15 cellular contexts compared by ENCODE assay signal in genomic region chr11:64430570-64430969, GRCh38.
DNase-seq lines count a peak whose midpoint lies in the region; ATAC-seq and TF ChIP-seq lines count a peak whose summit lies in the region.
"Had no signal": no experiment of that assay in that cellular context is flagged by ENCODE, and none has a peak within 500 bp of the region (broad histone marks: within the 10 kb centered on the region; RNA-seq: fewer than 3 reads in every experiment).

No MANE protein-coding gene starts in this region.

- no peak overlapping the region for H3K23ac ChIP-seq in mesenchymal stem cell (ENCODE audit: low read length in 2 of 2)

- peak overlapping the region; percentile 33 for H3K27ac Mint-ChIP-seq in activated T-helper 17 cell treated with anti-CD3 and anti-CD28 coated beads, Interleukin-2, amount 50 U/mL, for 72 hours
- no peak overlapping the region for H3K27ac Mint-ChIP-seq in nephron progenitor cell
- H3K27ac Mint-ChIP-seq in stimulated activated effector memory CD8-positive, alpha-beta T cell treated with anti-CD3 and anti-CD28 coated beads, Interleukin-12 subunit alpha, Interleukin-12 subunit beta, amount 100 ng/mL, for 72 hours, result peak overlapping the region; percentile 48
- H3K27ac Mint-ChIP-seq in activated CD4-positive, alpha-beta memory T cell treated with anti-CD3 and anti-CD28 coated beads for 36 hours, result no peak overlapping the region
- H3K27ac Mint-ChIP-seq: CD4-positive, alpha-beta T cell had no signal

- H3K4me2 ChIP-seq in BLaER1, result peak overlapping the region; percentile 57
- H3K4me2 ChIP-seq in mesenchymal stem cell (ENCODE audit: low read length, poor library complexity, severe bottlenecking), result no peak overlapping the region

- TF ChIP-seq CTCF in nephron progenitor cell (IDR thresholded peaks at IDR 0.05), result no peak

- no peaks in the 10 kb centered on the region for H3K79me1 ChIP-seq in mesenchymal stem cell (replicated peaks; ENCODE audit: low read length, poor library complexity, severe bottlenecking)

- H3K27me3 Mint-ChIP-seq in activated T-helper 17 cell treated with anti-CD3 and anti-CD28 coated beads, Interleukin-2, amount 50 U/mL, for 72 hours, result peaks cover 14% of the 10 kb centered on the region
- H3K27me3 Mint-ChIP-seq in nephron progenitor cell (ENCODE audit: low read depth, poor library complexity), result peaks cover 20% of the 10 kb centered on the region
- H3K27me3 Mint-ChIP-seq in activated CD4-positive, alpha-beta memory T cell treated with anti-CD3 and anti-CD28 coated beads for 36 hours, result peaks cover 5% of the 10 kb centered on the region

- no peaks in the 10 kb centered on the region for H3K36me3 Mint-ChIP-seq in activated T-helper 17 cell treated with anti-CD3 and anti-CD28 coated beads, Interleukin-2, amount 50 U/mL, for 72 hours (ENCODE audit: low read depth)
- no peaks in the 10 kb centered on the region for H3K36me3 Mint-ChIP-seq in nephron progenitor cell (ENCODE audit: low read depth)
- H3K36me3 Mint-ChIP-seq in stimulated activated effector memory CD8-positive, alpha-beta T cell treated with anti-CD3 and anti-CD28 coated beads, Interleukin-12 subunit alpha, Interleukin-12 subunit beta, amount 100 ng/mL, for 72 hours, result no peaks in the 10 kb centered on the region
- H3K36me3 Mint-ChIP-seq in activated CD4-positive, alpha-beta memory T cell treated with anti-CD3 and anti-CD28 coated beads for 36 hours, result no peaks in the 10 kb centered on the region

- no peak overlapping the region for H2BK120ac ChIP-seq in mesenchymal stem cell (ENCODE audit: low read depth, low read length)

- 83% methylated on average over 19 of the region's 19 CpGs for WGBS in mesenchymal stem cell

- H3K4ac ChIP-seq in mesenchymal stem cell (ENCODE audit: low read depth in 1 of 2, low read length in 2 of 2), result no peak overlapping the region

- intact Hi-C loops in activated CD4-positive, alpha-beta memory T cell treated with anti-CD3 and anti-CD28 coated beads for 36 hours (cut with micrococcal nuclease), result no loop called here

- H2AFZ ChIP-seq in mesenchymal stem cell (ENCODE audit: low read depth, low read length), result no peak overlapping the region
- H2AFZ ChIP-seq: GM23248 had no signal

- H2BK12ac ChIP-seq in mesenchymal stem cell (ENCODE audit: low read length in 2 of 2), result no peak overlapping the region

- H3K27ac ChIP-seq in BLaER1 (no peak overlapping the region), mesenchymal stem cell (ENCODE audit: low read length, poor library complexity, severe bottlenecking) (no peak overlapping the region)
- H3K27ac ChIP-seq: GM23248 had no signal

- H3K27me3 ChIP-seq in BLaER1 (no peaks in the 10 kb centered on the region), mesenchymal stem cell (ENCODE audit: control insufficient read depth in 1 of 2, insufficient read depth in 1 of 2, low read length in 2 of 2) (peaks cover 47 to 76% of the 10 kb centered on the region in 2 experiments)

- POLR2A ChIA-PET in activated CD4-positive, alpha-beta memory T cell treated with anti-CD3 and anti-CD28 coated beads for 36 hours (lab: Charles Lee), result no interaction called here

- H3K4me3 Mint-ChIP-seq in activated T-helper 17 cell treated with anti-CD3 and anti-CD28 coated beads, Interleukin-2, amount 50 U/mL, for 72 hours, result no peak overlapping the region
- peak overlapping the region; percentile 70 for H3K4me3 Mint-ChIP-seq in nephron progenitor cell
- H3K4me3 Mint-ChIP-seq in stimulated activated effector memory CD8-positive, alpha-beta T cell treated with anti-CD3 and anti-CD28 coated beads, Interleukin-12 subunit alpha, Interleukin-12 subunit beta, amount 100 ng/mL, for 72 hours, result no peak overlapping the region
- H3K4me3 Mint-ChIP-seq in activated CD4-positive, alpha-beta memory T cell treated with anti-CD3 and anti-CD28 coated beads for 36 hours, result no peak overlapping the region
- H3K4me3 Mint-ChIP-seq: CD4-positive, alpha-beta T cell had no signal

- H3K9ac ChIP-seq in BLaER1 (no peak overlapping the region), mesenchymal stem cell (ENCODE audit: low read length) (no peak overlapping the region)
- H3K9ac ChIP-seq: GM23248 had no signal

- DNase-seq in nephron progenitor cell (no peak), foreskin melanocyte (no peak), mesenchymal stem cell (no peak)
- DNase-seq in stimulated activated effector memory CD8-positive, alpha-beta T cell treated with anti-CD3 and anti-CD28 coated beads, Interleukin-12 subunit alpha, Interleukin-12 subunit beta, amount 100 ng/mL, for 72 hours (ENCODE audit: low spot score in 2 of 2), result no peak
- DNase-seq in activated CD4-positive, alpha-beta memory T cell treated with anti-CD3 and anti-CD28 coated beads for 36 hours, result no peak
- DNase-seq: 8988T; AML-193; C1 segment of cervical spinal cord; CD4-positive, alpha-beta T cell; DMS79; GM23248; IMR-90 had no signal

- no peak overlapping the region for H4K91ac ChIP-seq in mesenchymal stem cell (ENCODE audit: low read length)

- no peaks in the 10 kb centered on the region for H3K4me1 Mint-ChIP-seq in activated T-helper 17 cell treated with anti-CD3 and anti-CD28 coated beads, Interleukin-2, amount 50 U/mL, for 72 hours
- peaks cover 35% of the 10 kb centered on the region for H3K4me1 Mint-ChIP-seq in nephron progenitor cell
- H3K4me1 Mint-ChIP-seq in stimulated activated effector memory CD8-positive, alpha-beta T cell treated with anti-CD3 and anti-CD28 coated beads, Interleukin-12 subunit alpha, Interleukin-12 subunit beta, amount 100 ng/mL, for 72 hours, result no peaks in the 10 kb centered on the region
- no peaks in the 10 kb centered on the region for H3K4me1 Mint-ChIP-seq in activated CD4-positive, alpha-beta memory T cell treated with anti-CD3 and anti-CD28 coated beads for 36 hours (ENCODE audit: low read depth)

- H3K4me1 ChIP-seq in BLaER1, result peaks cover 38% of the 10 kb centered on the region
- H3K4me1 ChIP-seq in mesenchymal stem cell (ENCODE audit: control insufficient read depth, insufficient read depth, low read depth, low read length), result peaks cover 4% of the 10 kb centered on the region

- no peak overlapping the region for H2AK5ac ChIP-seq in mesenchymal stem cell (ENCODE audit: low read length, severe bottlenecking)

- H3K4me3 ChIP-seq in BLaER1 (no peak overlapping the region), mesenchymal stem cell (ENCODE audit: insufficient read depth in 1 of 2, low read depth in 1 of 2, low read length in 2 of 2) (no peak overlapping the region)
- H3K4me3 ChIP-seq: GM12878, GM23248 had no signal

- no peak overlapping the region for H2BK15ac ChIP-seq in mesenchymal stem cell (ENCODE audit: low read depth, poor library complexity, severe bottlenecking)

- no peaks in the 10 kb centered on the region for H4K20me1 ChIP-seq in BLaER1

- no peak overlapping the region for H4K8ac ChIP-seq in mesenchymal stem cell (ENCODE audit: low read length)

- CTCF ChIA-PET in activated CD4-positive, alpha-beta memory T cell treated with anti-CD3 and anti-CD28 coated beads for 36 hours (lab: Charles Lee), result no interaction called here

- H3K36me3 ChIP-seq in BLaER1 (no peaks in the 10 kb centered on the region), mesenchymal stem cell (ENCODE audit: control insufficient read depth in 1 of 2, insufficient read depth in 2 of 2, low read depth in 1 of 2, low read length in 2 of 2) (no peaks in the 10 kb centered on the region)

- H3K9me3 ChIP-seq in BLaER1, result peaks cover 6% of the 10 kb centered on the region; the same call in 1 of the 2 replicates
- H3K9me3 ChIP-seq in mesenchymal stem cell (ENCODE audit: control insufficient read depth, low read length), result peaks cover 12% of the 10 kb centered on the region

- H2BK5ac ChIP-seq in mesenchymal stem cell (ENCODE audit: low read depth, low read length, poor library complexity, severe bottlenecking), result no peak overlapping the region

- ATAC-seq in activated T-helper 17 cell treated with anti-CD3 and anti-CD28 coated beads, Interleukin-2, amount 50 U/mL, for 72 hours (replicated peaks), result no peak
- ATAC-seq in stimulated activated effector memory CD8-positive, alpha-beta T cell treated with anti-CD3 and anti-CD28 coated beads, Interleukin-12 subunit alpha, Interleukin-12 subunit beta, amount 100 ng/mL, for 72 hours, result no peak
- ATAC-seq: GM12878 had no signal

- H3K18ac ChIP-seq in mesenchymal stem cell (ENCODE audit: low read depth in 1 of 2, low read length in 2 of 2), result no peak overlapping the region

- H3K14ac ChIP-seq in mesenchymal stem cell (ENCODE audit: low read length in 2 of 2), result no peak overlapping the region

- no peaks in the 10 kb centered on the region for H3K9me3 Mint-ChIP-seq in activated T-helper 17 cell treated with anti-CD3 and anti-CD28 coated beads, Interleukin-2, amount 50 U/mL, for 72 hours
- H3K9me3 Mint-ChIP-seq in nephron progenitor cell, result no peaks in the 10 kb centered on the region
- H3K9me3 Mint-ChIP-seq in stimulated activated effector memory CD8-positive, alpha-beta T cell treated with anti-CD3 and anti-CD28 coated beads, Interleukin-12 subunit alpha, Interleukin-12 subunit beta, amount 100 ng/mL, for 72 hours, result no peaks in the 10 kb centered on the region
- peaks cover 4% of the 10 kb centered on the region for H3K9me3 Mint-ChIP-seq in activated CD4-positive, alpha-beta memory T cell treated with anti-CD3 and anti-CD28 coated beads for 36 hours
- H3K9me3 Mint-ChIP-seq: CD4-positive, alpha-beta T cell had no signal

Comparison
In these comparisons a context has a peak if more than half of its experiments do, and no peak if none do; other contexts are left out.
1. H3K27ac Mint-ChIP-seq: peak in activated T-helper 17 cell treated with anti-CD3 and anti-CD28 coated beads, Interleukin-2, amount 50 U/mL, for 72 hours (single experiment) and stimulated activated effector memory CD8-positive, alpha-beta T cell treated with anti-CD3 and anti-CD28 coated beads, Interleukin-12 subunit alpha, Interleukin-12 subunit beta, amount 100 ng/mL, for 72 hours (single experiment); none in nephron progenitor cell (single experiment) and activated CD4-positive, alpha-beta memory T cell treated with anti-CD3 and anti-CD28 coated beads for 36 hours (single experiment).